25 cellular contexts compared by ENCODE assay signal in genomic region chr2:77428946-77429345, GRCh38.
"Had no signal": no experiment of that assay in that cellular context is flagged by ENCODE, and none has a peak within 500 bp of the region (broad histone marks: within the 10 kb centered on the region; RNA-seq: fewer than 3 reads in every experiment).

No MANE protein-coding gene starts in this region.

- H3K4me3 ChIP-seq: neural progenitor cell, ovary, prostate gland, right lobe of liver, sigmoid colon, stomach, thoracic aorta, thyroid gland, tibial nerve, upper lobe of left lung, vagina had no signal

- DNase-seq: naive thymus-derived CD4-positive, alpha-beta T cell; natural killer cell; occipital lobe; ovary; right cardiac atrium; right lobe of liver; sigmoid colon; small intestine; stimulated activated CD4-positive, alpha-beta T cell treated with anti-CD3 and anti-CD28 coated beads, Interleukin-15, amount 100 ng/mL, for 24 hours; stimulated activated CD4-positive, alpha-beta T cell treated with anti-CD3 and anti-CD28 coated beads, Interleukin-2, amount 100 ng/mL, for 24 hours; stimulated activated CD4-positive, alpha-beta T cell treated with anti-CD3 and anti-CD28 coated beads, Interleukin-2, amount 100 ng/mL, for 48 hours; stimulated activated CD4-positive, alpha-beta T cell treated with anti-CD3 and anti-CD28 coated beads, Interleukin-4, amount 100 ng/mL, for 24 hours; stimulated activated naive B cell treated with anti-CD40 and anti-IgM and Interleukin-4, amounts not matched to agents 10 μg/mL and 1 μg/mL and 100 μg/mL, for 72 hours; stimulated activated naive CD4-positive, alpha-beta T cell treated with Interleukin-2 at 50 U/mL for 16 hours; stomach; thyroid gland; trophoblast cell; upper lobe of left lung had no signal

- FAIRE-seq: small intestine, urothelium cell line had no signal

- H3K27ac ChIP-seq: neural progenitor cell, ovary, prostate gland, right lobe of liver, sigmoid colon, stomach, thoracic aorta, thyroid gland, tibial nerve, upper lobe of left lung, vagina had no signal

- H3K9me3 ChIP-seq: ovary, prostate gland, right lobe of liver, sigmoid colon, thoracic aorta, thyroid gland, tibial nerve, upper lobe of left lung, vagina had no signal

- H3K27me3 ChIP-seq: neural progenitor cell, ovary, right lobe of liver, sigmoid colon, stomach, thyroid gland, tibial nerve, upper lobe of left lung, vagina had no signal

- ATAC-seq: naive thymus-derived CD4-positive, alpha-beta T cell; natural killer cell; right cardiac atrium; right lobe of liver; stimulated activated effector memory CD8-positive, alpha-beta T cell treated with anti-CD3 and anti-CD28 coated beads, Interleukin-12 subunit alpha, Interleukin-12 subunit beta, amount 100 ng/mL, for 72 hours; stimulated activated naive B cell treated with anti-CD40 and anti-IgM and Interleukin-4, amounts not matched to agents 10 μg/mL and 1 μg/mL and 100 μg/mL, for 72 hours had no signal

- H3K4me1 ChIP-seq: neural progenitor cell, prostate gland, right lobe of liver, sigmoid colon, stomach, thyroid gland, tibial nerve, upper lobe of left lung, vagina had no signal

- H3K36me3 ChIP-seq: neural progenitor cell, ovary, prostate gland, right lobe of liver, sigmoid colon, stomach, thoracic aorta, thyroid gland, tibial nerve, upper lobe of left lung, vagina had no signal
